Comparison of ENCODE assay signal across 1 cellular context in the genomic region with DNA sequence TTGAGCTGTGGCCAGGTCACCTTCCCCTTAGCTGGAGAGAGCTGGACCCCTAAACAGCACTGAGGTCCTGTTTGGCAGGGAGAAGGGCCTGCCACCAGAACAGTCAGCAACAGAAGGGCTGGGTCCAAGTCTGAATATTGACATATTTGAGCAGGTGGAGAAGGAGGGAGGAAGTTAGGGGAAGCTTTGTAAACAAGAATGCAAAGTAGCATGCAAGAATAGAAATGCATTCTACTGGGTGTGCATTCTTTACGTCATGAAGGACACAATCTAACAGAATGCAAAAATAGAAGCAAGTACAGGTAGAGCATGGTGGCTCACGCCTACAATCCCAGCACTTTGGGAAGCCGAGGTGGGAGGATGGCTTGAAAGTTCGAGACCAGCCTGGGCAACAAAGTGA.
TF ChIP-seq lines count a peak whose summit lies in the region.

No MANE protein-coding gene starts in this region.

TF ChIP-seq in GM23338, 12 proteins besides CTCF, POLR2A, EP300 and RAD21 (continued from another document):
- TF ChIP-seq CREB1 (CRISPR knock-in tag; IDR thresholded peaks at IDR 0.05; ENCODE audit: low read depth) = no peak
- TF ChIP-seq, protein P1, sequence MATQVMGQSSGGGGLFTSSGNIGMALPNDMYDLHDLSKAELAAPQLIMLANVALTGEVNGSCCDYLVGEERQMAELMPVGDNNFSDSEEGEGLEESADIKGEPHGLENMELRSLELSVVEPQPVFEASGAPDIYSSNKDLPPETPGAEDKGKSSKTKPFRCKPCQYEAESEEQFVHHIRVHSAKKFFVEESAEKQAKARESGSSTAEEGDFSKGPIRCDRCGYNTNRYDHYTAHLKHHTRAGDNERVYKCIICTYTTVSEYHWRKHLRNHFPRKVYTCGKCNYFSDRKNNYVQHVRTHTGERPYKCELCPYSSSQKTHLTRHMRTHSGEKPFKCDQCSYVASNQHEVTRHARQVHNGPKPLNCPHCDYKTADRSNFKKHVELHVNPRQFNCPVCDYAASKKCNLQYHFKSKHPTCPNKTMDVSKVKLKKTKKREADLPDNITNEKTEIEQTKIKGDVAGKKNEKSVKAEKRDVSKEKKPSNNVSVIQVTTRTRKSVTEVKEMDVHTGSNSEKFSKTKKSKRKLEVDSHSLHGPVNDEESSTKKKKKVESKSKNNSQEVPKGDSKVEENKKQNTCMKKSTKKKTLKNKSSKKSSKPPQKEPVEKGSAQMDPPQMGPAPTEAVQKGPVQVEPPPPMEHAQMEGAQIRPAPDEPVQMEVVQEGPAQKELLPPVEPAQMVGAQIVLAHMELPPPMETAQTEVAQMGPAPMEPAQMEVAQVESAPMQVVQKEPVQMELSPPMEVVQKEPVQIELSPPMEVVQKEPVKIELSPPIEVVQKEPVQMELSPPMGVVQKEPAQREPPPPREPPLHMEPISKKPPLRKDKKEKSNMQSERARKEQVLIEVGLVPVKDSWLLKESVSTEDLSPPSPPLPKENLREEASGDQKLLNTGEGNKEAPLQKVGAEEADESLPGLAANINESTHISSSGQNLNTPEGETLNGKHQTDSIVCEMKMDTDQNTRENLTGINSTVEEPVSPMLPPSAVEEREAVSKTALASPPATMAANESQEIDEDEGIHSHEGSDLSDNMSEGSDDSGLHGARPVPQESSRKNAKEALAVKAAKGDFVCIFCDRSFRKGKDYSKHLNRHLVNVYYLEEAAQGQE (IDR thresholded peaks at IDR 0.05; ENCODE audit: unreplicated experiment) = no peak
- TF ChIP-seq, protein P2, sequence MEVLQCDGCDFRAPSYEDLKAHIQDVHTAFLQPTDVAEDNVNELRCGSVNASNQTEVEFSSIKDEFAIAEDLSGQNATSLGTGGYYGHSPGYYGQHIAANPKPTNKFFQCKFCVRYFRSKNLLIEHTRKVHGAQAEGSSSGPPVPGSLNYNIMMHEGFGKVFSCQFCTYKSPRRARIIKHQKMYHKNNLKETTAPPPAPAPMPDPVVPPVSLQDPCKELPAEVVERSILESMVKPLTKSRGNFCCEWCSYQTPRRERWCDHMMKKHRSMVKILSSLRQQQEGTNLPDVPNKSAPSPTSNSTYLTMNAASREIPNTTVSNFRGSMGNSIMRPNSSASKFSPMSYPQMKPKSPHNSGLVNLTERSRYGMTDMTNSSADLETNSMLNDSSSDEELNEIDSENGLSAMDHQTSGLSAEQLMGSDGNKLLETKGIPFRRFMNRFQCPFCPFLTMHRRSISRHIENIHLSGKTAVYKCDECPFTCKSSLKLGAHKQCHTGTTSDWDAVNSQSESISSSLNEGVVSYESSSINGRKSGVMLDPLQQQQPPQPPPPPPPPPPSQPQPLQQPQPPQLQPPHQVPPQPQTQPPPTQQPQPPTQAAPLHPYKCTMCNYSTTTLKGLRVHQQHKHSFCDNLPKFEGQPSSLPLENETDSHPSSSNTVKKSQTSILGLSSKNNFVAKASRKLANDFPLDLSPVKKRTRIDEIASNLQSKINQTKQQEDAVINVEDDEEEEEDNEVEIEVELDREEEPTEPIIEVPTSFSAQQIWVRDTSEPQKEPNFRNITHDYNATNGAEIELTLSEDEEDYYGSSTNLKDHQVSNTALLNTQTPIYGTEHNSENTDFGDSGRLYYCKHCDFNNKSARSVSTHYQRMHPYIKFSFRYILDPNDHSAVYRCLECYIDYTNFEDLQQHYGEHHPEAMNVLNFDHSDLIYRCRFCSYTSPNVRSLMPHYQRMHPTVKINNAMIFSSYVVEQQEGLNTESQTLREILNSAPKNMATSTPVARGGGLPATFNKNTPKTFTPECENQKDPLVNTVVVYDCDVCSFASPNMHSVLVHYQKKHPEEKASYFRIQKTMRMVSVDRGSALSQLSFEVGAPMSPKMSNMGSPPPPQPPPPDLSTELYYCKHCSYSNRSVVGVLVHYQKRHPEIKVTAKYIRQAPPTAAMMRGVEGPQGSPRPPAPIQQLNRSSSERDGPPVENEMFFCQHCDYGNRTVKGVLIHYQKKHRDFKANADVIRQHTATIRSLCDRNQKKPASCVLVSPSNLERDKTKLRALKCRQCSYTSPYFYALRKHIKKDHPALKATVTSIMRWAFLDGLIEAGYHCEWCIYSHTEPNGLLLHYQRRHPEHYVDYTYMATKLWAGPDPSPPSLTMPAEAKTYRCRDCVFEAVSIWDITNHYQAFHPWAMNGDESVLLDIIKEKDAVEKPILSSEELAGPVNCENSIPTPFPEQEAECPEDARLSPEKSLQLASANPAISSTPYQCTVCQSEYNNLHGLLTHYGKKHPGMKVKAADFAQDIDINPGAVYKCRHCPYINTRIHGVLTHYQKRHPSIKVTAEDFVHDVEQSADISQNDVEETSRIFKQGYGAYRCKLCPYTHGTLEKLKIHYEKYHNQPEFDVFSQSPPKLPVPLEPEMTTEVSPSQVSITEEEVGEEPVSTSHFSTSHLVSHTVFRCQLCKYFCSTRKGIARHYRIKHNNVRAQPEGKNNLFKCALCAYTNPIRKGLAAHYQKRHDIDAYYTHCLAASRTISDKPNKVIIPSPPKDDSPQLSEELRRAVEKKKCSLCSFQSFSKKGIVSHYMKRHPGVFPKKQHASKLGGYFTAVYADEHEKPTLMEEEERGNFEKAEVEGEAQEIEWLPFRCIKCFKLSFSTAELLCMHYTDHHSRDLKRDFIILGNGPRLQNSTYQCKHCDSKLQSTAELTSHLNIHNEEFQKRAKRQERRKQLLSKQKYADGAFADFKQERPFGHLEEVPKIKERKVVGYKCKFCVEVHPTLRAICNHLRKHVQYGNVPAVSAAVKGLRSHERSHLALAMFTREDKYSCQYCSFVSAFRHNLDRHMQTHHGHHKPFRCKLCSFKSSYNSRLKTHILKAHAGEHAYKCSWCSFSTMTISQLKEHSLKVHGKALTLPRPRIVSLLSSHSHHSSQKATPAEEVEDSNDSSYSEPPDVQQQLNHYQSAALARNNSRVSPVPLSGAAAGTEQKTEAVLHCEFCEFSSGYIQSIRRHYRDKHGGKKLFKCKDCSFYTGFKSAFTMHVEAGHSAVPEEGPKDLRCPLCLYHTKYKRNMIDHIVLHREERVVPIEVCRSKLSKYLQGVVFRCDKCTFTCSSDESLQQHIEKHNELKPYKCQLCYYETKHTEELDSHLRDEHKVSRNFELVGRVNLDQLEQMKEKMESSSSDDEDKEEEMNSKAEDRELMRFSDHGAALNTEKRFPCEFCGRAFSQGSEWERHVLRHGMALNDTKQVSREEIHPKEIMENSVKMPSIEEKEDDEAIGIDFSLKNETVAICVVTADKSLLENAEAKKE (CRISPR knock-in tag; IDR thresholded peaks at IDR 0.05) = no peak
TF ChIP-seq in GM23338: peak in this region for 0.
